In the genomic region with DNA sequence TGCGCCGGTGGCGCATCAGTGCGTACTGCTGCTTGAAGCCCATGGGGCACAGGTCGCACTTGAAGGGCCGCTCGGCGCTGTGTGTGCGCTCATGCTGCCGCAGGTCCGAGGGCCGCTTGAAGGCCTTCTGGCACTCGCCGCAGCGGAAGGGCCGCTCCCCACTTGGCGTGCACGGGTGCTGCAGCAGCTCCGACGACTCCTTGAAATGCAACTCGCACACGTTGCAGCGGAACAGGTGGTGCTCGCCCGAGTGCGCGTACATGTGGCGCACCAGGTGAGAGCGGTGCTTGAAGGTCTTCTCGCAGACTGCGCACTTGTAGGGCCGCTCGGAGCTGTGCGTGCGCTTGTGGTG, we compare ENCODE assay signal across 18 cellular contexts. TPM values are rescaled to one million over a fixed set of nuclear protein-coding genes. Genes with fewer than 3 reads are reported as not detected.
DNase-seq lines count a peak whose midpoint lies in the region; ATAC-seq and TF ChIP-seq lines count a peak whose summit lies in the region.
"Had no signal": no experiment of that assay in that cellular context is flagged by ENCODE, and none has a peak within 500 bp of the region (broad histone marks: within the 10 kb centered on the region; RNA-seq: fewer than 3 reads in every experiment).

No MANE protein-coding gene starts in this region.

- peak overlapping the region; percentile 19 for H3K27ac Mint-ChIP-seq in activated naive CD4-positive, alpha-beta T cell treated with anti-CD3 and anti-CD28 coated beads, Interleukin-2, amount 10 ng/mL, durations not matched to agents 7 days and 5 days
- H3K27ac Mint-ChIP-seq in glutamatergic neuron (ENCODE audit: unreplicated experiment) = no peak overlapping the region
- no peak overlapping the region for H3K27ac Mint-ChIP-seq in natural killer cell treated with Interleukin-12 subunit alpha and Interleukin-12 subunit beta and Interleukin-15 and Interleukin-18, amount 100 ng/mL, for 72 hours
- H3K27ac Mint-ChIP-seq in mesothelial cell of epicardium = no peak overlapping the region

- no peaks in the 10 kb centered on the region for H3K9me3 Mint-ChIP-seq in activated naive CD4-positive, alpha-beta T cell treated with anti-CD3 and anti-CD28 coated beads, Interleukin-2, amount 10 ng/mL, durations not matched to agents 7 days and 5 days
- H3K9me3 Mint-ChIP-seq in glutamatergic neuron (ENCODE audit: unreplicated experiment) (peaks cover 15% of the 10 kb centered on the region), mesothelial cell of epicardium (no peaks in the 10 kb centered on the region)
- no peaks in the 10 kb centered on the region for H3K9me3 Mint-ChIP-seq in natural killer cell treated with Interleukin-12 subunit alpha and Interleukin-12 subunit beta and Interleukin-15 and Interleukin-18, amount 100 ng/mL, for 72 hours

- no peak overlapping the region for H3K4me3 Mint-ChIP-seq in activated naive CD4-positive, alpha-beta T cell treated with anti-CD3 and anti-CD28 coated beads, Interleukin-2, amount 10 ng/mL, durations not matched to agents 7 days and 5 days
- H3K4me3 Mint-ChIP-seq in glutamatergic neuron (ENCODE audit: unreplicated experiment) (no peak overlapping the region), mesothelial cell of epicardium (no peak overlapping the region)
- H3K4me3 Mint-ChIP-seq in natural killer cell treated with Interleukin-12 subunit alpha and Interleukin-12 subunit beta and Interleukin-15 and Interleukin-18, amount 100 ng/mL, for 72 hours = peak overlapping the region; percentile 34

- intact Hi-C loops in head of caudate nucleus (cut with DNase I) = no loop called here

- peaks cover 31% of the 10 kb centered on the region for H3K36me3 Mint-ChIP-seq in activated naive CD4-positive, alpha-beta T cell treated with anti-CD3 and anti-CD28 coated beads, Interleukin-2, amount 10 ng/mL, durations not matched to agents 7 days and 5 days
- no peaks in the 10 kb centered on the region for H3K36me3 Mint-ChIP-seq in glutamatergic neuron (ENCODE audit: unreplicated experiment)
- H3K36me3 Mint-ChIP-seq in natural killer cell treated with Interleukin-12 subunit alpha and Interleukin-12 subunit beta and Interleukin-15 and Interleukin-18, amount 100 ng/mL, for 72 hours = no peaks in the 10 kb centered on the region
- H3K36me3 Mint-ChIP-seq in mesothelial cell of epicardium = peaks cover 9% of the 10 kb centered on the region

- CTCF ChIA-PET in activated naive CD4-positive, alpha-beta T cell treated with anti-CD3 and anti-CD28 coated beads, Interleukin-2, amount 10 ng/mL, durations not matched to agents 7 days and 5 days (lab: Charles Lee) = interaction anchor here (2.6 kb wide), 1 partner anchor 421 kb away, joined by 10 read pairs; no protein-coding TSS in a partner anchor

- no peaks in the 10 kb centered on the region for H3K27me3 Mint-ChIP-seq in activated naive CD4-positive, alpha-beta T cell treated with anti-CD3 and anti-CD28 coated beads, Interleukin-2, amount 10 ng/mL, durations not matched to agents 7 days and 5 days
- H3K27me3 Mint-ChIP-seq in glutamatergic neuron (ENCODE audit: unreplicated experiment) = peaks cover 8% of the 10 kb centered on the region
- no peaks in the 10 kb centered on the region for H3K27me3 Mint-ChIP-seq in natural killer cell treated with Interleukin-12 subunit alpha and Interleukin-12 subunit beta and Interleukin-15 and Interleukin-18, amount 100 ng/mL, for 72 hours
- H3K27me3 Mint-ChIP-seq in mesothelial cell of epicardium (ENCODE audit: low read depth) = no peaks in the 10 kb centered on the region

- H3K4me1 Mint-ChIP-seq in activated naive CD4-positive, alpha-beta T cell treated with anti-CD3 and anti-CD28 coated beads, Interleukin-2, amount 10 ng/mL, durations not matched to agents 7 days and 5 days = peaks cover 57% of the 10 kb centered on the region
- H3K4me1 Mint-ChIP-seq in glutamatergic neuron (ENCODE audit: low read depth, unreplicated experiment) (peaks cover 10% of the 10 kb centered on the region), mesothelial cell of epicardium (peaks cover 31% of the 10 kb centered on the region)
- peaks cover 32 to 41% of the 10 kb centered on the region in 2 donors for H3K4me1 Mint-ChIP-seq in natural killer cell treated with Interleukin-12 subunit alpha and Interleukin-12 subunit beta and Interleukin-15 and Interleukin-18, amount 100 ng/mL, for 72 hours (ENCODE audit: low read depth in 2 of 2)

- no peak for TF ChIP-seq CTCF in glutamatergic neuron (IDR thresholded peaks at IDR 0.05; ENCODE audit: partially characterized antibody, unreplicated experiment)
- TF ChIP-seq CTCF in mesothelial cell of epicardium (IDR thresholded peaks at IDR 0.05; ENCODE audit: unreplicated experiment) = no peak

- no peak for DNase-seq in activated naive CD4-positive, alpha-beta T cell treated with anti-CD3 and anti-CD28 coated beads, Interleukin-2, amount 10 ng/mL, durations not matched to agents 7 days and 5 days
- no peak for DNase-seq in activated naive CD4-positive, alpha-beta T cell treated with Interleukin-2 at 50 U/mL for 16 hours
- peak; percentile 10 for DNase-seq in glutamatergic neuron
- peak; percentile 58 for DNase-seq in natural killer cell treated with Interleukin-12 subunit alpha and Interleukin-12 subunit beta and Interleukin-15 and Interleukin-18, amount 100 ng/mL, for 72 hours (ENCODE audit: low spot score)
- DNase-seq in Ammon's horn (ENCODE audit: low spot score) = no peak
- no peak for DNase-seq in mesothelial cell of epicardium (ENCODE audit: low spot score in 2 of 2, unreplicated experiment in 2 of 2)
- no peak for DNase-seq in pons (ENCODE audit: low spot score)
- DNase-seq in head of caudate nucleus = no peak
- DNase-seq: DMS 273 treated with DMSO at 0.1 percent for 48 hours, GDM1, GM23248, IMR-90, NCI-H187 treated with DMSO at 0.1 percent for 48 hours, NCI-H446 treated with DMSO at 0.1 percent for 48 hours had no signal

- ATAC-seq in natural killer cell treated with Interleukin-12 subunit alpha and Interleukin-12 subunit beta and Interleukin-15 and Interleukin-18, amount 100 ng/mL, for 72 hours = no peak
- ATAC-seq: GM12878, HCT116 had no signal

RNA-seq across cellular contexts. Expression of gene ZNF319, which starts 3.3 kb away (rescaled TPM):
- total RNA-seq in glutamatergic neuron (ENCODE audit: unreplicated experiment) (13.9 TPM), mesothelial cell of epicardium (13.5 to 16.5 TPM (median 15.0 TPM) in 3 replicates)
- total RNA-seq in natural killer cell treated with Interleukin-12 subunit alpha and Interleukin-12 subunit beta and Interleukin-15 and Interleukin-18, amount 100 ng/mL, for 72 hours = 10 to 100 TPM in 1 of 2 donors, 1 to 10 TPM in 1; 9.6 to 10.7 TPM

RNA-seq across cellular contexts. Expression of gene USB1, which starts 4.1 kb away (rescaled TPM):
- total RNA-seq in glutamatergic neuron (ENCODE audit: unreplicated experiment) (107 TPM), mesothelial cell of epicardium (34.5 to 38.3 TPM (median 36.3 TPM) in 3 replicates)
- total RNA-seq in natural killer cell treated with Interleukin-12 subunit alpha and Interleukin-12 subunit beta and Interleukin-15 and Interleukin-18, amount 100 ng/mL, for 72 hours = 100 to 1,000 TPM in 1 of 2 donors, 10 to 100 TPM in 1; 74.3 to 124 TPM

RNA-seq across cellular contexts. Expression of gene CNGB1, which starts 26.2 kb away (rescaled TPM):
- total RNA-seq in glutamatergic neuron (ENCODE audit: unreplicated experiment) = 0.91 TPM
- total RNA-seq in natural killer cell treated with Interleukin-12 subunit alpha and Interleukin-12 subunit beta and Interleukin-15 and Interleukin-18, amount 100 ng/mL, for 72 hours = not detected
- 0.07 to 0.27 TPM (median 0.14 TPM) in 3 replicates for total RNA-seq in mesothelial cell of epicardium
- total RNA-seq: A172, GM12878, GM23248, IMR-90, LHCN-M2 had no signal

RNA-seq across cellular contexts. Expression of gene MMP15, which starts 28.4 kb away (rescaled TPM):
- total RNA-seq in glutamatergic neuron (ENCODE audit: unreplicated experiment) (69.9 TPM), mesothelial cell of epicardium (16.2 to 17.8 TPM (median 16.3 TPM) in 3 replicates)
- total RNA-seq in natural killer cell treated with Interleukin-12 subunit alpha and Interleukin-12 subunit beta and Interleukin-15 and Interleukin-18, amount 100 ng/mL, for 72 hours = under 1 TPM in 1 of 2 donors, not detected in 1; 0.31 TPM

Comparison
In these comparisons a context has a peak if more than half of its experiments do, and no peak if none do; other contexts are left out.
1. DNase-seq: peak in glutamatergic neuron (single experiment) and natural killer cell treated with Interleukin-12 subunit alpha and Interleukin-12 subunit beta and Interleukin-15 and Interleukin-18, amount 100 ng/mL, for 72 hours (single experiment); none in activated naive CD4-positive, alpha-beta T cell treated with anti-CD3 and anti-CD28 coated beads, Interleukin-2, amount 10 ng/mL, durations not matched to agents 7 days and 5 days (single experiment), activated naive CD4-positive, alpha-beta T cell treated with Interleukin-2 at 50 U/mL for 16 hours (single experiment), Ammon's horn (single experiment), mesothelial cell of epicardium (0 of 2), pons (single experiment) and head of caudate nucleus (0 of 42).